17 cellular contexts compared by ENCODE assay signal in genomic region chr11:23263466-23263865, GRCh38.
"Had no signal": no experiment of that assay in that cellular context is flagged by ENCODE, and none has a peak within 500 bp of the region (broad histone marks: within the 10 kb centered on the region; RNA-seq: fewer than 3 reads in every experiment).

No MANE protein-coding gene starts in this region.

- H3K4me3 ChIP-seq: esophagus squamous epithelium, mucosa of descending colon, prostate gland, testis had no signal

- H3K36me3 Mint-ChIP-seq: activated naive CD4-positive, alpha-beta T cell treated with anti-CD3 and anti-CD28 coated beads, Interleukin-2, amount 50 U/mL, for 72 hours; naive thymus-derived CD4-positive, alpha-beta T cell; type B pancreatic cell; WTC11 had no signal

- H3K36me3 ChIP-seq: adrenal gland, esophagus squamous epithelium, prostate gland had no signal

- H3K9me3 ChIP-seq: adrenal gland, esophagus squamous epithelium, mucosa of descending colon, prostate gland, testis had no signal

- ATAC-seq: activated CD4-positive, alpha-beta T cell treated with anti-CD3 and anti-CD28 coated beads for 36 hours; activated naive CD4-positive, alpha-beta T cell treated with anti-CD3 and anti-CD28 coated beads, Interleukin-2, amount 50 U/mL, for 72 hours; effector memory CD8-positive, alpha-beta T cell; mucosa of descending colon; naive thymus-derived CD4-positive, alpha-beta T cell; right cardiac atrium; WTC11 had no signal

- DNase-seq: activated CD4-positive, alpha-beta T cell treated with anti-CD3 and anti-CD28 coated beads for 36 hours; activated CD4-positive, alpha-beta T cell treated with anti-CD3 and anti-CD28 coated beads, Interleukin-2, amount 50 U/mL, for 48 hours; activated gamma-delta T cell; adrenal gland; effector memory CD8-positive, alpha-beta T cell; esophagus squamous epithelium; mesenchymal stem cell; mucosa of descending colon; naive thymus-derived CD4-positive, alpha-beta T cell; right cardiac atrium; small intestine; stimulated activated CD4-positive, alpha-beta T cell treated with anti-CD3 and anti-CD28 coated beads, Interleukin-4, amount 100 ng/mL, for 1 hour; testis had no signal

- FAIRE-seq: small intestine had no signal

- H3K27me3 ChIP-seq: adrenal gland, esophagus squamous epithelium, testis had no signal

- H3K27me3 Mint-ChIP-seq: activated CD4-positive, alpha-beta T cell treated with anti-CD3 and anti-CD28 coated beads for 36 hours; effector memory CD8-positive, alpha-beta T cell; naive thymus-derived CD4-positive, alpha-beta T cell; type B pancreatic cell had no signal

- H3K4me1 Mint-ChIP-seq: activated CD4-positive, alpha-beta T cell treated with anti-CD3 and anti-CD28 coated beads for 36 hours; naive thymus-derived CD4-positive, alpha-beta T cell; WTC11 had no signal

- H3K9me3 Mint-ChIP-seq: type B pancreatic cell had no signal

- H3K27ac Mint-ChIP-seq: activated CD4-positive, alpha-beta T cell treated with anti-CD3 and anti-CD28 coated beads for 36 hours; activated naive CD4-positive, alpha-beta T cell treated with anti-CD3 and anti-CD28 coated beads, Interleukin-2, amount 50 U/mL, for 72 hours; effector memory CD8-positive, alpha-beta T cell; naive thymus-derived CD4-positive, alpha-beta T cell; type B pancreatic cell; WTC11 had no signal

- H3K4me3 Mint-ChIP-seq: activated CD4-positive, alpha-beta T cell treated with anti-CD3 and anti-CD28 coated beads for 36 hours; effector memory CD8-positive, alpha-beta T cell; naive thymus-derived CD4-positive, alpha-beta T cell; type B pancreatic cell; WTC11 had no signal

- H3K27ac ChIP-seq: adrenal gland, esophagus squamous epithelium, prostate gland, testis had no signal

- H3K4me1 ChIP-seq: adrenal gland, esophagus squamous epithelium, prostate gland, testis had no signal
